Comparison of ENCODE assay signal across 1 cellular context in genomic region chr10:99659031-99659867, GRCh38.
TF ChIP-seq lines count a peak whose summit lies in the region.

TSS of gene ENTPD7 (plus strand) at chr10:99659509. CDS start at chr10:99659957, 448 bp downstream.

TF ChIP-seq in HepG2, 621 proteins besides CTCF, POLR2A, EP300 and RAD21 (continued from another document and continues in another):
- TF ChIP-seq RFX5 (IDR thresholded peaks at IDR 0.05; ENCODE audit: low read depth, low read length): peak; percentile 49; the same call in 1 of the 2 replicates
- no peak for TF ChIP-seq DBP (CRISPR knock-in tag; IDR thresholded peaks at IDR 0.05; ENCODE audit: not compliant biosample characterization)
- TF ChIP-seq ZNF207 (IDR thresholded peaks at IDR 0.05; ENCODE audit: borderline replicate concordance): no peak
- TF ChIP-seq CBX2 (IDR thresholded peaks at IDR 0.05; ENCODE audit: low read depth, low read length): no peak
- no peak for TF ChIP-seq CBX2 (CRISPR knock-in tag; IDR thresholded peaks at IDR 0.05; ENCODE audit: low read depth)
- TF ChIP-seq PAWR (CRISPR knock-in tag; IDR thresholded peaks at IDR 0.05; ENCODE audit: borderline replicate concordance): no peak
- no peak for TF ChIP-seq SIX4 (CRISPR knock-in tag; IDR thresholded peaks at IDR 0.05)
- no peak for TF ChIP-seq ZNF737 (CRISPR knock-in tag; IDR thresholded peaks at IDR 0.05; ENCODE audit: borderline replicate concordance)
- TF ChIP-seq ZNF280D (CRISPR knock-in tag; IDR thresholded peaks at IDR 0.05): no peak; the same call in 1 of the 2 replicates
- 0 out of 2 replicates have a peak, but pooled peaks have one; percentile 18 for TF ChIP-seq FOSL1 (CRISPR knock-in tag; IDR thresholded peaks at IDR 0.05; ENCODE audit: borderline replicate concordance)
- TF ChIP-seq GATAD2A (CRISPR knock-in tag; IDR thresholded peaks at IDR 0.05): 0 out of 2 replicates have a peak, but pooled peaks have one; percentile 27
- TF ChIP-seq TMF1 (CRISPR knock-in tag; IDR thresholded peaks at IDR 0.05; ENCODE audit: low read depth): peak; percentile 82; the same call in 1 of the 2 replicates
- TF ChIP-seq ZNF18 (CRISPR knock-in tag; IDR thresholded peaks at IDR 0.05; ENCODE audit: insufficient replicate concordance): no peak
- no peak for TF ChIP-seq ZNF672 (CRISPR knock-in tag; IDR thresholded peaks at IDR 0.05)
- peak; percentile 74 for TF ChIP-seq KDM2A (CRISPR knock-in tag; IDR thresholded peaks at IDR 0.05; ENCODE audit: borderline replicate concordance, low read depth)
- TF ChIP-seq ZBTB8A (CRISPR knock-in tag; IDR thresholded peaks at IDR 0.05; ENCODE audit: borderline replicate concordance, low read depth): no peak
- no peak for TF ChIP-seq CC2D1A (CRISPR knock-in tag; IDR thresholded peaks at IDR 0.05)
- no peak for TF ChIP-seq CBFB (CRISPR knock-in tag; IDR thresholded peaks at IDR 0.05)
- no peak for TF ChIP-seq DNMT3B (CRISPR knock-in tag; conservative IDR thresholded peaks at IDR 0.05)
- peak; percentile 46; the same call in 1 of the 2 replicates for TF ChIP-seq ZNF292 (CRISPR knock-in tag; IDR thresholded peaks at IDR 0.05; ENCODE audit: borderline replicate concordance, low read depth)
- TF ChIP-seq NR2F6 (IDR thresholded peaks at IDR 0.05): no peak
- no peak; the same call in 1 of the 2 replicates for TF ChIP-seq NR2F6 (CRISPR knock-in tag; IDR thresholded peaks at IDR 0.05)
- TF ChIP-seq SYNCRIP (IDR thresholded peaks at IDR 0.05; ENCODE audit: insufficient read depth, low read depth, low read length): no peak
- no peak for TF ChIP-seq ZNF256 (CRISPR knock-in tag; conservative IDR thresholded peaks at IDR 0.05)
- no peak for TF ChIP-seq NFIB (CRISPR knock-in tag; IDR thresholded peaks at IDR 0.05; ENCODE audit: borderline replicate concordance)
- TF ChIP-seq PATZ1 (CRISPR knock-in tag; IDR thresholded peaks at IDR 0.05): peak; percentile 50; the same call in 1 of the 2 replicates
- TF ChIP-seq NFYB (CRISPR knock-in tag; IDR thresholded peaks at IDR 0.05): peak; percentile 92
- no peak for TF ChIP-seq ZEB1 (IDR thresholded peaks at IDR 0.05; ENCODE audit: insufficient replicate concordance, low read depth)
- TF ChIP-seq TFDP2 (CRISPR knock-in tag; IDR thresholded peaks at IDR 0.05): peak; percentile 77
- TF ChIP-seq SRF (IDR thresholded peaks at IDR 0.05; ENCODE audit: low read depth, low read length): no peak
- TF ChIP-seq ZFX (CRISPR knock-in tag; IDR thresholded peaks at IDR 0.05; ENCODE audit: low read depth): peak; percentile 80
- peak; percentile 81 for TF ChIP-seq RBM39 (IDR thresholded peaks at IDR 0.05; ENCODE audit: low read depth, low read length, poor library complexity, severe bottlenecking)
- no peak for TF ChIP-seq HOXA9 (CRISPR knock-in tag; IDR thresholded peaks at IDR 0.05; ENCODE audit: borderline replicate concordance)
- TF ChIP-seq RXRA (CRISPR knock-in tag; IDR thresholded peaks at IDR 0.05): 0 out of 2 replicates have a peak, but pooled peaks have one; percentile 12
- peak; percentile 67; the same call in 1 of the 2 replicates for TF ChIP-seq ZNF543 (CRISPR knock-in tag; IDR thresholded peaks at IDR 0.05)
- TF ChIP-seq ZNF562 (CRISPR knock-in tag; IDR thresholded peaks at IDR 0.05; ENCODE audit: borderline replicate concordance): no peak
- TF ChIP-seq ZNF572 (CRISPR knock-in tag; IDR thresholded peaks at IDR 0.05): no peak
- TF ChIP-seq ZFP90 (CRISPR knock-in tag; IDR thresholded peaks at IDR 0.05; ENCODE audit: borderline replicate concordance): peak; percentile 56; the same call in 1 of the 2 replicates
- 0 out of 2 replicates have a peak, but pooled peaks have one; percentile 8 for TF ChIP-seq ZBTB20 (CRISPR knock-in tag; IDR thresholded peaks at IDR 0.05; ENCODE audit: borderline replicate concordance, low read depth)
- TF ChIP-seq HOMEZ (CRISPR knock-in tag; IDR thresholded peaks at IDR 0.05; ENCODE audit: low read depth): peak; percentile 82; the same call in 1 of the 2 replicates
- TF ChIP-seq DPF2 (CRISPR knock-in tag; IDR thresholded peaks at IDR 0.05; ENCODE audit: borderline replicate concordance, low read depth): no peak
- peak; percentile 19; the same call in 1 of the 2 replicates for TF ChIP-seq ZNF772 (CRISPR knock-in tag; IDR thresholded peaks at IDR 0.05)
- no peak for TF ChIP-seq ZNF367 (CRISPR knock-in tag; IDR thresholded peaks at IDR 0.05; ENCODE audit: borderline replicate concordance)
- TF ChIP-seq ZNF761 (CRISPR knock-in tag; conservative IDR thresholded peaks at IDR 0.05): no peak
- no peak for TF ChIP-seq TEAD2 (CRISPR knock-in tag; IDR thresholded peaks at IDR 0.05)
- no peak for TF ChIP-seq ZBTB37 (CRISPR knock-in tag; IDR thresholded peaks at IDR 0.05)
- no peak for TF ChIP-seq SUZ12 (IDR thresholded peaks at IDR 0.05; ENCODE audit: low read depth, low read length)
- peak; percentile 93 for TF ChIP-seq SP2 (CRISPR knock-in tag; IDR thresholded peaks at IDR 0.05)
- 0 out of 2 replicates have a peak, but pooled peaks have one; percentile 21 for TF ChIP-seq ZNF598 (CRISPR knock-in tag; IDR thresholded peaks at IDR 0.05; ENCODE audit: borderline replicate concordance)
- TF ChIP-seq ZNF691 (CRISPR knock-in tag; IDR thresholded peaks at IDR 0.05; ENCODE audit: borderline replicate concordance, low read depth): no peak
- no peak for TF ChIP-seq ZNF296 (CRISPR knock-in tag; conservative IDR thresholded peaks at IDR 0.05)
- no peak for TF ChIP-seq ATM (IDR thresholded peaks at IDR 0.05; ENCODE audit: borderline replicate concordance)
- TF ChIP-seq CHCHD3 (CRISPR knock-in tag; IDR thresholded peaks at IDR 0.05): no peak
- peak; percentile 74; the same call in 1 of the 2 replicates for TF ChIP-seq TFAP4 (IDR thresholded peaks at IDR 0.05; ENCODE audit: borderline replicate concordance, low read depth)
- 0 out of 2 replicates have a peak, but pooled peaks have one; percentile 61 for TF ChIP-seq ZNF891 (CRISPR knock-in tag; IDR thresholded peaks at IDR 0.05)
- no peak for TF ChIP-seq CERS6 (CRISPR knock-in tag; IDR thresholded peaks at IDR 0.05)
